18 cellular contexts compared by ENCODE assay signal in the genomic region with DNA sequence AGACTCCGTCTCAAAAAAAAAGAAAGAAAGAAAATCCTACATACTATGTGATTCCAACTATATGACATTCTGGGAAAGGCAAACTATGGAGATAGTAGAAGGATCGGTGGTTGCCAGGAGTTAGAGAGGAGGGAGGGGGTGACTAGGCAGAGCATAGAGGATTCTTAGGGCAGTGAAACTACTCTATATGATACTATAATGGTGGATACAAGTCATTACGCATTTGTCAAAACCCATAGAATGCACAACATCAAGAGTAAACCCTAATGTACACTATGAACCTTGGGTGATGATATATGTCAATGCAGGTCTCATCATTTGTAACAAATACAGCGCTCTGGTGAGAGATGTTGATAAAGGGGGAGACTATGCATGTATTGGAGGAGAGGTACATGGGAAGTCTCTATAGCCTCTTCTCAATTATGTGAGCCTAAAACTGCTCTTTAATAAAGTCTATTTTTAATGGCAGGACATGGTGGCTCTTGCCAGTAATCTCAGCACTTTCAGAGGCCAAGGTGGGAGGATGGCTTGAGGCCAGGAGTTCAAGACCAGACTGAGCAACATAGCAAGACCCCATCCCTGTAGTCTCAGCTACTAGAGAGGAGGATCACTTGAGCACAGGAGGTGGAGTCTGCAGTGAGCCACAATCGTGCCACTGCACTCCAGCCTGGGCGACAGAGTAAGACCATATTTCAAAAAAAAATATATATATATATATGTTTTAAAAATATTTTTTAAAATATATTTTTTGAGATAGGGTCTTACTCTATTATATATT. TPM values are rescaled to one million over a fixed set of nuclear protein-coding genes. Genes with fewer than 3 reads are reported as not detected.
DNase-seq lines count a peak whose midpoint lies in the region; ATAC-seq and TF ChIP-seq lines count a peak whose summit lies in the region.
"Had no signal": no experiment of that assay in that cellular context is flagged by ENCODE, and none has a peak within 500 bp of the region (broad histone marks: within the 10 kb centered on the region; RNA-seq: fewer than 3 reads in every experiment).

No MANE protein-coding gene starts in this region.

- intact Hi-C loops in activated CD4-positive, alpha-beta T cell treated with anti-CD3 and anti-CD28 coated beads for 36 hours (cut with DNase I, micrococcal nuclease): no loop called here

- H3K4me3 ChIP-seq in suprapubic skin: no peak overlapping the region

- no peaks in the 10 kb centered on the region for H3K4me1 Mint-ChIP-seq in activated CD4-positive, alpha-beta T cell treated with anti-CD3 and anti-CD28 coated beads for 36 hours
- H3K4me1 Mint-ChIP-seq in H9 (peaks cover 13 to 18% of the 10 kb centered on the region in 2 experiments), progenitor cell of endocrine pancreas (ENCODE audit: low read depth) (no peaks in the 10 kb centered on the region)
- no peaks in the 10 kb centered on the region for H3K4me1 Mint-ChIP-seq in activated T-helper 17 cell treated with anti-CD3 and anti-CD28 coated beads, Interleukin-2, amount 50 U/mL, for 72 hours
- H3K4me1 Mint-ChIP-seq: B cell had no signal

- H3K27ac Mint-ChIP-seq in activated CD4-positive, alpha-beta T cell treated with anti-CD3 and anti-CD28 coated beads for 36 hours: no peak overlapping the region
- peak overlapping the region in 2 of 3 experiments; percentile 0 to 77; a peak in 3 of 7 replicates for H3K27ac Mint-ChIP-seq in H9
- no peak overlapping the region for H3K27ac Mint-ChIP-seq in activated T-helper 17 cell treated with anti-CD3 and anti-CD28 coated beads, Interleukin-2, amount 50 U/mL, for 72 hours
- H3K27ac Mint-ChIP-seq in progenitor cell of endocrine pancreas: peak overlapping the region; percentile 56
- H3K27ac Mint-ChIP-seq: B cell; CD4-positive, alpha-beta T cell had no signal

- no CpG with 5 or more reads among the region's 6 CpGs for WGBS in H9 (ENCODE audit: extremely low coverage, insufficient read length, low lambda C conversion rate)
- WGBS in suprapubic skin: 96% methylated on average over 6 of the region's 6 CpGs

- H3K14ac ChIP-seq in H9 (ENCODE audit: insufficient read depth, low read length): no peak overlapping the region

- no peaks in the 10 kb centered on the region for H3K27me3 Mint-ChIP-seq in activated CD4-positive, alpha-beta T cell treated with anti-CD3 and anti-CD28 coated beads for 36 hours
- H3K27me3 Mint-ChIP-seq in H9 (ENCODE audit: low read depth) (no peaks in the 10 kb centered on the region; the same call in 1 of the 2 replicates), progenitor cell of endocrine pancreas (peaks cover 5% of the 10 kb centered on the region)
- no peaks in the 10 kb centered on the region for H3K27me3 Mint-ChIP-seq in activated T-helper 17 cell treated with anti-CD3 and anti-CD28 coated beads, Interleukin-2, amount 50 U/mL, for 72 hours
- H3K27me3 Mint-ChIP-seq: B cell had no signal

- H4K91ac ChIP-seq in H9 (ENCODE audit: insufficient read length, low read depth, low read length): no peak overlapping the region

- H3K27me3 ChIP-seq in H9 (ENCODE audit: insufficient read depth, low read length): no peaks in the 10 kb centered on the region
- no peaks in the 10 kb centered on the region for H3K27me3 ChIP-seq in suprapubic skin

- H3K18ac ChIP-seq in H9 (ENCODE audit: insufficient read length, low read depth, low read length): no peak overlapping the region

- no peak overlapping the region for H2BK15ac ChIP-seq in H9 (ENCODE audit: low read depth, low read length)

- POLR2A ChIA-PET in activated CD4-positive, alpha-beta T cell treated with anti-CD3 and anti-CD28 coated beads for 36 hours (lab: Charles Lee): no interaction called here

- H3K9me3 ChIP-seq in H9 (ENCODE audit: control insufficient read depth, low read depth, low read length) (no peaks in the 10 kb centered on the region), suprapubic skin (no peaks in the 10 kb centered on the region)

- no peaks in the 10 kb centered on the region for H3K36me3 Mint-ChIP-seq in activated CD4-positive, alpha-beta T cell treated with anti-CD3 and anti-CD28 coated beads for 36 hours (ENCODE audit: low read depth)
- H3K36me3 Mint-ChIP-seq in H9 (ENCODE audit: insufficient read depth in 1 of 3, low read depth in 3 of 3) (no peaks in the 10 kb centered on the region), progenitor cell of endocrine pancreas (ENCODE audit: insufficient read depth) (no peaks in the 10 kb centered on the region)
- no peaks in the 10 kb centered on the region for H3K36me3 Mint-ChIP-seq in activated T-helper 17 cell treated with anti-CD3 and anti-CD28 coated beads, Interleukin-2, amount 50 U/mL, for 72 hours (ENCODE audit: low read depth)

- no peak overlapping the region for H3K23ac ChIP-seq in H9 (ENCODE audit: insufficient read length, low read depth, low read length)

- H3K27ac ChIP-seq in H9 (ENCODE audit: insufficient read length, low read depth, low read length): no peak overlapping the region
- no peak overlapping the region for H3K27ac ChIP-seq in suprapubic skin

- peak; percentile 23 for ATAC-seq in activated CD4-positive, alpha-beta T cell treated with anti-CD3 and anti-CD28 coated beads for 36 hours
- ATAC-seq in activated T-helper 17 cell treated with anti-CD3 and anti-CD28 coated beads, Interleukin-2, amount 50 U/mL, for 72 hours (replicated peaks): peak; percentile 14
- ATAC-seq: HepG2 had no signal

- no peak overlapping the region for H3K4ac ChIP-seq in H9 (ENCODE audit: low read depth, low read length)

- no peak overlapping the region for H2BK12ac ChIP-seq in H9 (ENCODE audit: insufficient read length, low read depth, low read length)

- no peak overlapping the region for H2AFZ ChIP-seq in H9 (ENCODE audit: low read length)

- no peaks in the 10 kb centered on the region for H3K79me2 ChIP-seq in H9 (ENCODE audit: insufficient read depth, low read length)

- H3K4me1 ChIP-seq in H9 (ENCODE audit: insufficient read depth, low read length) (peaks cover 7% of the 10 kb centered on the region; the same call in 1 of the 2 replicates), suprapubic skin (no peaks in the 10 kb centered on the region)

- no peaks in the 10 kb centered on the region for H3K9me3 Mint-ChIP-seq in activated CD4-positive, alpha-beta T cell treated with anti-CD3 and anti-CD28 coated beads for 36 hours (ENCODE audit: low read depth)
- H3K9me3 Mint-ChIP-seq in H9 (no peaks in the 10 kb centered on the region), progenitor cell of endocrine pancreas (ENCODE audit: low read depth) (no peaks in the 10 kb centered on the region)
- H3K9me3 Mint-ChIP-seq in activated T-helper 17 cell treated with anti-CD3 and anti-CD28 coated beads, Interleukin-2, amount 50 U/mL, for 72 hours: no peaks in the 10 kb centered on the region
- H3K9me3 Mint-ChIP-seq: CD4-positive, alpha-beta T cell had no signal

- H2AK5ac ChIP-seq in H9 (ENCODE audit: insufficient read length, low read length): no peak overlapping the region

- no peak overlapping the region for H3K9ac ChIP-seq in H9 (ENCODE audit: extremely low read depth, insufficient read length, low read length)

- no peak overlapping the region for H2BK120ac ChIP-seq in H9 (ENCODE audit: low read depth, low read length, poor library complexity, severe bottlenecking)

- no peak for TF ChIP-seq EP300 in suprapubic skin (IDR thresholded peaks at IDR 0.05)

- H3K79me1 ChIP-seq in H9 (ENCODE audit: insufficient read depth, low read depth, low read length, poor library complexity, severe bottlenecking): no peaks in the 10 kb centered on the region

- H4K20me1 ChIP-seq in H9 (ENCODE audit: control insufficient read depth, insufficient read depth, insufficient read length): no peaks in the 10 kb centered on the region

- no peak overlapping the region for H4K8ac ChIP-seq in H9 (replicated peaks; ENCODE audit: insufficient read length, low read depth, low read length)

- H2BK5ac ChIP-seq in H9 (ENCODE audit: insufficient read length, low read length): no peak overlapping the region

- H4K5ac ChIP-seq in H9 (ENCODE audit: insufficient read length, low read depth, low read length): no peak overlapping the region

- CTCF ChIA-PET in activated CD4-positive, alpha-beta T cell treated with anti-CD3 and anti-CD28 coated beads for 36 hours (lab: Charles Lee): no interaction called here

- DNase-seq in activated CD4-positive, alpha-beta T cell treated with anti-CD3 and anti-CD28 coated beads for 36 hours: no peak
- DNase-seq in activated CD4-positive, alpha-beta T cell treated with anti-CD3 and anti-CD28 coated beads for 4 hours: no peak
- no peak for DNase-seq in H9
- no peak for DNase-seq in progenitor cell of endocrine pancreas (ENCODE audit: low spot score, unreplicated experiment)
- no peak for DNase-seq in suprapubic skin (ENCODE audit: low spot score in 2 of 2)
- DNase-seq in NCI-H1436 treated with DMSO at 0.1 percent for 48 hours (lab: John Stamatoyannopoulos, UW): no peak
- DNase-seq in midbrain (lab: John Stamatoyannopoulos, UW): no peak
- DNase-seq: C1 segment of cervical spinal cord; Calu3; CD4-positive, alpha-beta T cell; DMS153; DMS79 treated with DMSO at 0.1 percent for 48 hours; EL; GOT3; HCEC 1CT had no signal

- H3K36me3 ChIP-seq in suprapubic skin: no peaks in the 10 kb centered on the region

- H2BK20ac ChIP-seq in H9 (ENCODE audit: low read depth, low read length, poor library complexity, severe bottlenecking): no peak overlapping the region

- H3K4me3 Mint-ChIP-seq in activated CD4-positive, alpha-beta T cell treated with anti-CD3 and anti-CD28 coated beads for 36 hours: no peak overlapping the region
- H3K4me3 Mint-ChIP-seq in H9: no peak overlapping the region
- no peak overlapping the region for H3K4me3 Mint-ChIP-seq in activated T-helper 17 cell treated with anti-CD3 and anti-CD28 coated beads, Interleukin-2, amount 50 U/mL, for 72 hours
- H3K4me3 Mint-ChIP-seq in progenitor cell of endocrine pancreas (ENCODE audit: low read depth): no peak overlapping the region
- H3K4me3 Mint-ChIP-seq: B cell; CD4-positive, alpha-beta T cell had no signal

- H3K23me2 ChIP-seq in H9 (ENCODE audit: insufficient read length, low read depth, low read length, poor library complexity, severe bottlenecking): no peaks in the 10 kb centered on the region

- no peak overlapping the region for H3K56ac ChIP-seq in H9 (ENCODE audit: insufficient read length, low read depth, low read length)

- no peak overlapping the region for H3T11ph ChIP-seq in H9 (ENCODE audit: low read length)

- TF ChIP-seq POLR2A in suprapubic skin (IDR thresholded peaks at IDR 0.05): no peak

- no peak for TF ChIP-seq CTCF in H9 (conservative IDR thresholded peaks at IDR 0.05)
- no peak for TF ChIP-seq CTCF in progenitor cell of endocrine pancreas (IDR thresholded peaks at IDR 0.05; ENCODE audit: unreplicated experiment)
- no peak for TF ChIP-seq CTCF in suprapubic skin (IDR thresholded peaks at IDR 0.05)

- no peak overlapping the region for H3K4me2 ChIP-seq in H9 (ENCODE audit: insufficient read depth, insufficient read length, low read length)

RNA-seq across cellular contexts. Expression of a gene that starts 17.0 kb away (rescaled TPM):
- total RNA-seq in activated CD4-positive, alpha-beta T cell treated with anti-CD3 and anti-CD28 coated beads for 36 hours: not detected
- total RNA-seq in H9 (2021) (not detected in 2 replicates), progenitor cell of endocrine pancreas (not detected in 2 replicates), suprapubic skin (1 to 10 TPM; 3.3 to 6.5 (median 3.8) TPM)
- total RNA-seq in activated T-helper 17 cell treated with anti-CD3 and anti-CD28 coated beads, Interleukin-2, amount 50 U/mL, for 72 hours: under 1 TPM in 1 of 2 donors, not detected in 1; 0.87 TPM
- total RNA-seq: CD4-positive, alpha-beta T cell had no signal

RNA-seq across cellular contexts. Expression of a gene that starts 26.2 kb away (rescaled TPM):
- not detected for total RNA-seq in activated CD4-positive, alpha-beta T cell treated with anti-CD3 and anti-CD28 coated beads for 36 hours
- total RNA-seq in H9 (2021): not detected in 2 replicates
- not detected for total RNA-seq in activated T-helper 17 cell treated with anti-CD3 and anti-CD28 coated beads, Interleukin-2, amount 50 U/mL, for 72 hours
- total RNA-seq in progenitor cell of endocrine pancreas: not detected in 2 replicates
- total RNA-seq in suprapubic skin: not detected
- total RNA-seq: B cell; Calu3; CD4-positive, alpha-beta T cell; HepG2 had no signal

Comparison
In these comparisons a context has a peak if more than half of its experiments do, and no peak if none do; other contexts are left out.
1. H3K27ac Mint-ChIP-seq: peak in H9 (2 of 3) and progenitor cell of endocrine pancreas (single experiment); none in activated CD4-positive, alpha-beta T cell treated with anti-CD3 and anti-CD28 coated beads for 36 hours (single experiment) and activated T-helper 17 cell treated with anti-CD3 and anti-CD28 coated beads, Interleukin-2, amount 50 U/mL, for 72 hours (single experiment).